8 cellular contexts compared by ENCODE assay signal in genomic region chr2:152175012-152175367, GRCh38. TPM values are rescaled to one million over a fixed set of nuclear protein-coding genes. Genes with fewer than 3 reads are reported as not detected.
DNase-seq lines count a peak whose midpoint lies in the region; ATAC-seq and TF ChIP-seq lines count a peak whose summit lies in the region.

No MANE protein-coding gene starts in this region.

- peak; percentile 25 for ATAC-seq in GM21717 (IDR thresholded peaks at IDR 0.05; ENCODE audit: unreplicated experiment)

- H3K27me3 ChIP-seq in Karpas-422 (ENCODE audit: low read length) (no peaks in the 10 kb centered on the region), muscle layer of colon (ENCODE audit: control insufficient read depth in 1 of 2, insufficient read depth in 2 of 2, low read length in 2 of 2) (no peaks in the 10 kb centered on the region)

- TF ChIP-seq CTCF in GM12875 (IDR thresholded peaks at IDR 0.05; ENCODE audit: borderline replicate concordance, insufficient read depth, low read depth, low read length) (no peak), cardiac fibroblast (IDR thresholded peaks at IDR 0.05; ENCODE audit: low read depth, low read length) (no peak), GM10266 (IDR thresholded peaks at IDR 0.05; ENCODE audit: control insufficient read depth, insufficient read depth, low read depth, missing control alignments) (no peak)

- peak overlapping the region; percentile 87 for H3K4me2 ChIP-seq in Karpas-422 (ENCODE audit: low read depth, low read length, poor library complexity, severe bottlenecking)

- H3K4me1 ChIP-seq in Karpas-422 (ENCODE audit: low read length): peaks cover 29% of the 10 kb centered on the region
- H3K4me1 ChIP-seq in muscle layer of colon (ENCODE audit: insufficient read depth, low read length): peaks cover 23% of the 10 kb centered on the region

- H3K36me3 ChIP-seq in Karpas-422 (ENCODE audit: insufficient read depth, low read length) (no peaks in the 10 kb centered on the region), muscle layer of colon (ENCODE audit: insufficient read depth, low read length) (no peaks in the 10 kb centered on the region)

- H3K27ac ChIP-seq in Karpas-422 (ENCODE audit: low read length) (peak overlapping the region; percentile 78), muscle layer of colon (ENCODE audit: low read depth, low read length) (peak overlapping the region; percentile 93)

- DNase-seq in Karpas-422: peak; percentile 83
- DNase-seq in cardiac fibroblast (ENCODE audit: low read depth in 2 of 2): no peak
- DNase-seq in stimulated activated naive CD4-positive, alpha-beta T cell treated with Interleukin-2 at 50 U/mL for 16 hours (lab: John Stamatoyannopoulos, UW): no peak
- DNase-seq in activated CD8-positive, alpha-beta memory T cell treated with anti-CD3 and anti-CD28 coated beads, Interleukin-2, amount 50 U/mL, for 48 hours: no peak
- no peak for DNase-seq in GM10266 (ENCODE audit: extremely low spot score)

- no peaks in the 10 kb centered on the region for H4K20me1 ChIP-seq in Karpas-422 (ENCODE audit: insufficient read depth, low read depth, low read length)

- H3K9me2 ChIP-seq in Karpas-422 (replicated peaks; ENCODE audit: insufficient read depth, low read length): no peaks in the 10 kb centered on the region

- peaks cover 55% of the 10 kb centered on the region for H3K79me2 ChIP-seq in Karpas-422 (ENCODE audit: low read length)

- H3K9ac ChIP-seq in Karpas-422 (ENCODE audit: low read length): peak overlapping the region; percentile 84
- H3K9ac ChIP-seq in muscle layer of colon (ENCODE audit: low read length): peak overlapping the region; percentile 96

- H3K9me3 ChIP-seq in Karpas-422 (ENCODE audit: low read length) (no peaks in the 10 kb centered on the region), muscle layer of colon (ENCODE audit: low read length) (no peaks in the 10 kb centered on the region)

- H2AFZ ChIP-seq in Karpas-422 (ENCODE audit: low read length): peak overlapping the region; percentile 88

- H3K4me3 ChIP-seq in GM12875 (ENCODE audit: low read depth, low read length) (peak overlapping the region; percentile 71), Karpas-422 (ENCODE audit: low read length) (peak overlapping the region; percentile 81), cardiac fibroblast (replicated peaks in 1 of 2; ENCODE audit: low read depth in 2 of 2, low read length in 2 of 2) (peak overlapping the region; percentile 86 to 98), muscle layer of colon (ENCODE audit: low read depth in 1 of 2, low read length in 2 of 2) (peak overlapping the region; percentile 82 to 95)

RNA-seq across cellular contexts. Expression of gene STAM2, which starts 0.6 kb away (rescaled TPM):
- total RNA-seq in Karpas-422 (2014; rRNA removed; shearing (Covaris generic); ENCODE audit: low replicate concordance): 18.8 and 31.0 TPM in 2 replicates
